Comparison of ENCODE assay signal across 8 cellular contexts in the genomic region with DNA sequence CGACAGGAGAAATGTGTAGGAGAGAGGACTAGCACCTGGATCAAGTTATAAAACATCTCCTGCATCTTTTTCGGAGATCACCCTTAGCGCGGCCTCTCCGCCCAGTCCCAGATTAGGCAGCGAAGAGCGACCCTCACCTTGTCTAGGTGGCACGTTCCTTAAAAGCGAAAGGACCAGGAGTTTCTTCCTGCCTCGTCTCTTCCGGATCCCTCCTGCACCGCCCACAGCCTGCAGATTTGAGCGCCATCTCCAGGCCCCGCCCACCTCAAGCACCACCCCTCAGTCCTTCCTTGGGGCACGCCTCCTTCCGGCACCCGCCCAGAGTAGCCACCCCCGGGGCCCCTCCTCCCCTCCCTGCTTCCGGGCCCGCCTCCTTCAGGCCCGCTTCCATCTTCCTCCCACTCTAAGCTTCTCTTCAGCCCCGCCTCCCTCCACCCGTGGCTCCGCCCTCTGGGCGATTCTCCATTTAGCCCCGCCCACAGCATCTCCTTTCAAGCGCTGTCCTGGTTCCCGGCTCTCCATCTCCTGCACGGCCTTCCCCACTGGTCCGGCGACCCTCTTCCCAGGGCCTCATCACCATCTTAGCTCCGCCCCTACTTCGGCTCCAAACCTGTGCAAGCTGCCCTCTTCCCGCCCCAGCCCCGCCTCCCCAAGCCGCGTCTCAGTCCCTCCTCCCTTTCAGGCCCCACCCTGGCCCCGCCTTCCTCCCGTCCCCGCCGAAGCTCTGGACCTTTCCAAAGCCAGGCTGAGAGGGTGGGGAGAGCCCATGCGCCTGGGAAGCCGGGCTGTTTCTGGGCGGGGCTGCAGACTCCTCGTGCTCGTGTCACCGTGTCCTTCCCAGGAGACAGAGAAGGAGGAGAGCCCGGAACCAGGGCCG. TPM values are rescaled to one million over a fixed set of nuclear protein-coding genes. Genes with fewer than 3 reads are reported as not detected.
DNase-seq lines count a peak whose midpoint lies in the region; FAIRE-seq and TF ChIP-seq lines count a peak whose summit lies in the region.

No MANE protein-coding gene starts in this region.

- FAIRE-seq in frontal cortex (lab: Jason Lieb, UNC): no peak

- H3K27me3 Mint-ChIP-seq in HFFc6 (ENCODE audit: insufficient read depth): no peaks in the 10 kb centered on the region; the same call in 1 of the 2 replicates
- no peaks in the 10 kb centered on the region for H3K27me3 Mint-ChIP-seq in activated naive CD4-positive, alpha-beta T cell treated with anti-CD3 and anti-CD28 coated beads, Interleukin-2, amount 10 ng/mL, durations not matched to agents 7 days and 5 days

- H3K36me3 ChIP-seq in neuronal stem cell (replicated peaks in 1 of 2; ENCODE audit: control insufficient read depth in 2 of 2, insufficient read depth in 2 of 2, low read length in 2 of 2): peaks cover 0 to 18% of the 10 kb centered on the region in 2 donors
- H3K36me3 ChIP-seq in subcutaneous abdominal adipose tissue (ENCODE audit: control insufficient read depth in 5 of 5, insufficient read depth in 5 of 5, low read length in 5 of 5): no peaks in the 10 kb centered on the region

- H3K4me1 ChIP-seq in neuronal stem cell (ENCODE audit: control insufficient read depth in 2 of 2, insufficient read depth in 1 of 2, low read depth in 1 of 2, low read length in 2 of 2): peaks cover 13 to 14% of the 10 kb centered on the region in 2 donors
- H3K4me1 ChIP-seq in subcutaneous abdominal adipose tissue (ENCODE audit: control insufficient read depth in 5 of 5, insufficient read depth in 5 of 5, low read length in 5 of 5): peaks cover 14 to 42% (median 37%) of the 10 kb centered on the region in 5 donors

- peak overlapping the region; percentile 98 for H3K23ac ChIP-seq in neuronal stem cell (ENCODE audit: low read depth, low read length, poor library complexity)

- CTCF ChIA-PET in activated naive CD4-positive, alpha-beta T cell treated with anti-CD3 and anti-CD28 coated beads, Interleukin-2, amount 10 ng/mL, durations not matched to agents 7 days and 5 days (lab: Charles Lee): interaction anchor here (0.8 kb wide), 1 partner anchor 201 kb away, joined by 4 read pairs; no protein-coding TSS in a partner anchor

- no peak overlapping the region for H2AK5ac ChIP-seq in neuronal stem cell (ENCODE audit: low read depth, low read length)

- no peak overlapping the region for H2BK15ac ChIP-seq in neuronal stem cell (ENCODE audit: low read length)

- peaks cover 5% of the 10 kb centered on the region for H3K36me3 Mint-ChIP-seq in HFFc6 (ENCODE audit: low read depth)
- H3K36me3 Mint-ChIP-seq in activated naive CD4-positive, alpha-beta T cell treated with anti-CD3 and anti-CD28 coated beads, Interleukin-2, amount 10 ng/mL, durations not matched to agents 7 days and 5 days: peaks cover 31% of the 10 kb centered on the region

- H3K79me1 ChIP-seq in neuronal stem cell (ENCODE audit: low read depth, low read length): no peaks in the 10 kb centered on the region

- no peak overlapping the region for H2BK120ac ChIP-seq in neuronal stem cell (ENCODE audit: low read depth, low read length)

- peak overlapping the region; percentile 97 for H3K27ac Mint-ChIP-seq in HFFc6
- H3K27ac Mint-ChIP-seq in activated naive CD4-positive, alpha-beta T cell treated with anti-CD3 and anti-CD28 coated beads, Interleukin-2, amount 10 ng/mL, durations not matched to agents 7 days and 5 days: peak overlapping the region; percentile 98

- no CpG with 5 or more reads among the region's 49 CpGs for WGBS in neuronal stem cell (ENCODE audit: extremely low coverage in 2 of 2, insufficient read length in 2 of 2, insufficient replicate concordance in 1 of 2), 2 donors

- H3K27me3 ChIP-seq in neuronal stem cell (ENCODE audit: control insufficient read depth in 3 of 3, insufficient read depth in 3 of 3, low read depth in 1 of 3, low read length in 3 of 3) (no peaks in the 10 kb centered on the region), subcutaneous abdominal adipose tissue (ENCODE audit: control insufficient read depth in 5 of 5, insufficient read depth in 4 of 5, low read length in 5 of 5) (no peaks in the 10 kb centered on the region)

- H2BK5ac ChIP-seq in neuronal stem cell (ENCODE audit: low read length): peak overlapping the region; percentile 85

- H3K9ac ChIP-seq in neuronal stem cell (ENCODE audit: low read depth, low read length, poor library complexity): peak overlapping the region; percentile 98
- H3K9ac ChIP-seq in subcutaneous abdominal adipose tissue (ENCODE audit: low read length in 5 of 5): peak overlapping the region; percentile 71 to 95 (median 88)

- peak overlapping the region; percentile 81 for H3K4me2 ChIP-seq in neuronal stem cell (ENCODE audit: insufficient read depth, low read length, poor library complexity, severe bottlenecking)

- DNase-seq in GM04504 (ENCODE audit: low read depth) (peak; percentile 98), HFFc6 (peak; percentile 97), NAMALWA (ENCODE audit: low spot score) (peak; percentile 98), SK-MEL-5 (ENCODE audit: low read depth, low spot score) (peak; percentile 99), frontal cortex (ENCODE audit: low spot score in 2 of 2) (peak; percentile 96), neuronal stem cell (ENCODE audit: low spot score) (peak; percentile 99)
- DNase-seq in activated naive CD4-positive, alpha-beta T cell treated with anti-CD3 and anti-CD28 coated beads, Interleukin-2, amount 10 ng/mL, durations not matched to agents 7 days and 5 days: peak; percentile 99

- peak overlapping the region; percentile 99 for H3K4me3 Mint-ChIP-seq in HFFc6
- peak overlapping the region; percentile 81 for H3K4me3 Mint-ChIP-seq in activated naive CD4-positive, alpha-beta T cell treated with anti-CD3 and anti-CD28 coated beads, Interleukin-2, amount 10 ng/mL, durations not matched to agents 7 days and 5 days

- peak overlapping the region; percentile 91 to 98 for H3K4me3 ChIP-seq in neuronal stem cell (ENCODE audit: low read length in 2 of 2)
- peak overlapping the region; percentile 84 to 100 (median 91) for H3K4me3 ChIP-seq in subcutaneous abdominal adipose tissue (ENCODE audit: low read depth in 1 of 5, low read length in 5 of 5)

- peak overlapping the region; percentile 97 for H2AFZ ChIP-seq in neuronal stem cell (ENCODE audit: low read length)

- no peak overlapping the region for H2BK12ac ChIP-seq in neuronal stem cell (ENCODE audit: low read length)

- in situ Hi-C loops in SK-MEL-5 (cut with HindIII; ENCODE audit: low pct_unique_long_range_greater_than_20kb, low sequenced_read_pairs): no loop called here

- no peak overlapping the region for H3K14ac ChIP-seq in neuronal stem cell (ENCODE audit: low read length)

- no peak overlapping the region for H3K4ac ChIP-seq in neuronal stem cell (ENCODE audit: low read length)

- no peaks in the 10 kb centered on the region for H3K9me3 Mint-ChIP-seq in HFFc6
- no peaks in the 10 kb centered on the region for H3K9me3 Mint-ChIP-seq in activated naive CD4-positive, alpha-beta T cell treated with anti-CD3 and anti-CD28 coated beads, Interleukin-2, amount 10 ng/mL, durations not matched to agents 7 days and 5 days

- H3K27ac ChIP-seq in neuronal stem cell (replicated peaks; ENCODE audit: low read length): peak overlapping the region; percentile 95
- peak overlapping the region; percentile 93 for H3K27ac ChIP-seq in subcutaneous abdominal adipose tissue (ENCODE audit: low read depth, low read length)

- H3K9me3 ChIP-seq in neuronal stem cell (replicated peaks in 1 of 2; ENCODE audit: control insufficient read depth in 2 of 2, insufficient read depth in 1 of 2, low read depth in 1 of 2, low read length in 2 of 2): no peaks in the 10 kb centered on the region
- H3K9me3 ChIP-seq in subcutaneous abdominal adipose tissue (ENCODE audit: control insufficient read depth in 5 of 5, low read length in 5 of 5): no peaks in the 10 kb centered on the region

- H4K8ac ChIP-seq in neuronal stem cell (ENCODE audit: low read depth, low read length): no peak overlapping the region

- peak overlapping the region; percentile 89 for H3K18ac ChIP-seq in neuronal stem cell (ENCODE audit: low read length)

- no peak overlapping the region for H4K91ac ChIP-seq in neuronal stem cell (ENCODE audit: low read depth, low read length, poor library complexity)

- no peak; the same call in 1 of the 2 replicates for TF ChIP-seq CTCF in HFFc6 (IDR thresholded peaks at IDR 0.05)

- peaks cover 52% of the 10 kb centered on the region for H3K4me1 Mint-ChIP-seq in HFFc6 (ENCODE audit: low read depth)
- H3K4me1 Mint-ChIP-seq in activated naive CD4-positive, alpha-beta T cell treated with anti-CD3 and anti-CD28 coated beads, Interleukin-2, amount 10 ng/mL, durations not matched to agents 7 days and 5 days: peaks cover 58% of the 10 kb centered on the region

RNA-seq across cellular contexts. Expression of a gene that starts 0.6 kb away (rescaled TPM):
- 100 to 1,000 TPM; 108 to 124 (median 118) TPM for total RNA-seq in HFFc6 (2021; fragmentation: NEBNext Ultra II Directional; extraction: Animal tissue kit (Norgen Biotek cat#: 25700))
- total RNA-seq in SK-MEL-5 (2014; rRNA removed; shearing (Covaris generic)): 151 TPM in 2 replicates
- 307 and 315 TPM in 2 replicates for polyA plus RNA-seq in SK-MEL-5 (2015; cell fraction: cytosol; rRNA removed)
- 64.1 and 66.7 TPM in 2 replicates for polyA plus RNA-seq in SK-MEL-5 (2015; cell fraction: nucleus; rRNA removed)
- 48.5 TPM for total RNA-seq in frontal cortex
- 147 TPM for polyA plus RNA-seq in neuronal stem cell (2013, experiment 1 of 2)
- polyA plus RNA-seq in neuronal stem cell (2013, experiment 2 of 2): 144 TPM

Comparison
In these comparisons a context has a peak if more than half of its experiments do, and no peak if none do; other contexts are left out.
1. Peak in every context shown above with its lines: DNase-seq, H3K4me3 ChIP-seq and H3K27ac ChIP-seq.